17 cellular contexts compared by ENCODE assay signal in genomic region chr3:69130689-69131088, GRCh38. TPM values are rescaled to one million over a fixed set of nuclear protein-coding genes. Genes with fewer than 3 reads are reported as not detected.
A peak's percentile ranks its signal among the peaks of the same experiment; 100 is the strongest.
DNase-seq lines count a peak whose midpoint lies in the region; ATAC-seq and TF ChIP-seq lines count a peak whose summit lies in the region.
"Had no signal": no experiment of that assay in that cellular context is flagged by ENCODE, and none has a peak within 500 bp of the region (broad histone marks: within the 10 kb centered on the region; RNA-seq: fewer than 3 reads in every experiment).

No MANE protein-coding gene starts in this region.

- TF ChIP-seq POLR2A in sigmoid colon (IDR thresholded peaks at IDR 0.05): no peak

- no peaks in the 10 kb centered on the region for H3K9me3 ChIP-seq in sigmoid colon
- H3K9me3 ChIP-seq: Peyer's patch had no signal

- H3K36me3 ChIP-seq in sigmoid colon: no peaks in the 10 kb centered on the region
- H3K36me3 ChIP-seq: BLaER1, Peyer's patch had no signal

- DNase-seq in NCI-H2107 (lab: John Stamatoyannopoulos, UW) (no peak), GM19238 (ENCODE audit: insufficient read length, low spot score) (no peak), sigmoid colon (no peak)
- DNase-seq: activated CD8-positive, alpha-beta T cell treated with anti-CD3 and anti-CD28 coated beads for 36 hours; left colon; MV-4-11; naive B cell; Peyer's patch; right cardiac atrium had no signal

- intact Hi-C loops in sigmoid colon (cut with DNase I): no loop called here

- no peak overlapping the region for H3K27ac ChIP-seq in sigmoid colon
- H3K27ac ChIP-seq: BLaER1, Peyer's patch had no signal

- H3K4me3 ChIP-seq in sigmoid colon: no peak overlapping the region
- H3K4me3 ChIP-seq: BLaER1, Peyer's patch had no signal

- TF ChIP-seq CTCF in sigmoid colon (IDR thresholded peaks at IDR 0.05): no peak

- H3K4me1 ChIP-seq in sigmoid colon: no peaks in the 10 kb centered on the region
- H3K4me1 ChIP-seq: Peyer's patch had no signal

- ATAC-seq in GM18520 (IDR thresholded peaks at IDR 0.05; ENCODE audit: unreplicated experiment) (peak; percentile 96), GM21360 (IDR thresholded peaks at IDR 0.05; ENCODE audit: unreplicated experiment) (peak; percentile 95), HG02938 (IDR thresholded peaks at IDR 0.05; ENCODE audit: unreplicated experiment) (peak; percentile 99), HG03558 (IDR thresholded peaks at IDR 0.05; ENCODE audit: extremely low read depth, unreplicated experiment) (peak; percentile 93), HG02970 (IDR thresholded peaks at IDR 0.05; ENCODE audit: low FRiP score, unreplicated experiment) (no peak)
- ATAC-seq: activated CD8-positive, alpha-beta T cell treated with anti-CD3 and anti-CD28 coated beads for 36 hours; left colon; right cardiac atrium had no signal

- no peak for TF ChIP-seq EP300 in sigmoid colon (IDR thresholded peaks at IDR 0.05)

- no peaks in the 10 kb centered on the region for H3K27me3 ChIP-seq in sigmoid colon
- H3K27me3 ChIP-seq: BLaER1, Peyer's patch had no signal

RNA-seq across cellular contexts. Expression of gene LMOD3, which starts 8.3 kb away (rescaled TPM):
- not detected for total RNA-seq in sigmoid colon
- under 1 TPM in 2 of 3 donors, not detected in 1; 0.01 to 0.23 TPM for polyA plus RNA-seq in sigmoid colon
- total RNA-seq: activated CD8-positive, alpha-beta T cell treated with anti-CD3 and anti-CD28 coated beads for 36 hours; G401; glomerular endothelial cell; Peyer's patch had no signal

RNA-seq across cellular contexts. Expression of gene ARL6IP5, which starts 46.0 kb away (rescaled TPM):
- total RNA-seq in sigmoid colon: 100 to 1,000 TPM in 3 of 4 donors, 10 to 100 TPM in 1; 82.1 to 181 (median 144) TPM
- 100 to 1,000 TPM in 1 of 3 donors, 10 to 100 TPM in 2; 36.6 to 110 (median 50.2) TPM for polyA plus RNA-seq in sigmoid colon

RNA-seq across cellular contexts. Expression of gene UBA3, which starts 50.5 kb away (rescaled TPM):
- 10 to 100 TPM; 53.6 to 84.9 (median 61.6) TPM for total RNA-seq in sigmoid colon
- 10 to 100 TPM; 36.6 to 54.6 (median 38.1) TPM for polyA plus RNA-seq in sigmoid colon
